In genomic region chr18:12276736-12277554, GRCh38 we compare ENCODE assay signal across 20 cellular contexts. TPM values are rescaled to one million over a fixed set of nuclear protein-coding genes. Genes with fewer than 3 reads are reported as not detected.
A peak's percentile ranks its signal among the peaks of the same experiment; 100 is the strongest.
DNase-seq lines count a peak whose midpoint lies in the region; ATAC-seq, FAIRE-seq and TF ChIP-seq lines count a peak whose summit lies in the region.
"Had no signal": no experiment of that assay in that cellular context is flagged by ENCODE, and none has a peak within 500 bp of the region (broad histone marks: within the 10 kb centered on the region; RNA-seq: fewer than 3 reads in every experiment).

No MANE protein-coding gene starts in this region.

- POLR2A ChIA-PET in K562 (lab: Yijun Ruan, JAX) = interaction anchor here (0.6 to 2.1 kb wide), 2 partner anchors 11 to 51 kb away, joined by 3 to 4 read pairs; no protein-coding TSS in a partner anchor

- intact Hi-C loops in K562 (cut with micrococcal nuclease) = no loop called here
- intact Hi-C loops in sigmoid colon (cut with DNase I) = loop anchor here (5.0 to 10.0 kb wide), 3 partner anchors 330 to 422 kb away; partner anchors contain the start of genes CHMP1B and SPIRE1
- intact Hi-C loops in vagina (cut with DNase I) = no loop called here
- intact Hi-C loops in left lung (cut with DNase I) = no loop called here

- in situ Hi-C loops in K562 (cut with MboI) = no loop called here

- TF ChIP-seq EP300 in K562 (IDR thresholded peaks at IDR 0.05; ENCODE audit: low read length) = no peak
- peak in 2 of 4 donors; percentile 9 to 72 for TF ChIP-seq EP300 in sigmoid colon (IDR thresholded peaks at IDR 0.05)

- H3K4me2 ChIP-seq in K562 (ENCODE audit: insufficient read depth, low read length) = no peak overlapping the region

- DNase-seq in K562 (ENCODE audit: extremely low read depth in 1 of 4, low spot score in 3 of 4) = no peak
- DNase-seq in mesothelial cell of epicardium (ENCODE audit: low spot score in 2 of 2, unreplicated experiment in 2 of 2) = no peak
- DNase-seq in sigmoid colon = peak; percentile 76
- no peak for DNase-seq in vagina (ENCODE audit: extremely low spot score in 2 of 2)
- no peak for DNase-seq in T-helper 2 cell
- DNase-seq in left lung = no peak
- no peak for DNase-seq in cerebellar cortex (ENCODE audit: low spot score)
- DNase-seq: CD8-positive, alpha-beta memory T cell; DMS 273 treated with DMSO at 0.1 percent for 48 hours; KG1; NCI-H1048; NCI-H146; NCI-H2081 treated with DMSO at 0.1 percent for 48 hours; NCI-H524 treated with DMSO at 0.1 percent for 48 hours; RPMI8226; SJCRH30 had no signal

- H3K4me1 ChIP-seq in K562 (replicated peaks in 1 of 2; ENCODE audit: control insufficient read depth in 2 of 2, insufficient read depth in 2 of 2, low read length in 2 of 2) = peaks cover 0 to 23% of the 10 kb centered on the region in 2 experiments; a peak in 2 of 5 replicates
- H3K4me1 ChIP-seq in sigmoid colon = peaks cover 0 to 53% (median 48%) of the 10 kb centered on the region in 4 donors
- H3K4me1 ChIP-seq in vagina = peaks cover 35% of the 10 kb centered on the region
- peaks cover 0 to 12% of the 10 kb centered on the region in 2 donors for H3K4me1 ChIP-seq in left lung

- no peaks in the 10 kb centered on the region for H4K20me1 ChIP-seq in K562 (replicated peaks; ENCODE audit: control insufficient read depth, insufficient read depth, low read length)

- peaks cover 2% of the 10 kb centered on the region for H3K9me1 ChIP-seq in K562 (ENCODE audit: control insufficient read depth, insufficient read depth, low read length)

- CTCF ChIA-PET in K562 (lab: Yijun Ruan, JAX; ENCODE audit: low intra/inter-chr PET ratio) = no interaction called here

- H3K27me3 Mint-ChIP-seq in mesothelial cell of epicardium (ENCODE audit: low read depth) = no peaks in the 10 kb centered on the region

- H3K9me3 ChIP-seq in K562 (replicated peaks; ENCODE audit: control insufficient read depth, insufficient read depth, low read depth, low read length) = no peaks in the 10 kb centered on the region
- no peaks in the 10 kb centered on the region for H3K9me3 ChIP-seq in sigmoid colon
- H3K9me3 ChIP-seq in vagina = no peaks in the 10 kb centered on the region
- no peaks in the 10 kb centered on the region for H3K9me3 ChIP-seq in left lung
- H3K9me3 ChIP-seq: SJCRH30 had no signal

- no peak for FAIRE-seq in K562 (lab: Jason Lieb, UNC)

- H2AFZ ChIP-seq in K562 (ENCODE audit: low read depth, low read length) = 0 out of 2 replicates have a peak overlapping the region, but pooled peaks have one; percentile 14

- H3K4me1 Mint-ChIP-seq in mesothelial cell of epicardium = peaks cover 30% of the 10 kb centered on the region

- H3K79me2 ChIP-seq in K562 (ENCODE audit: control insufficient read depth, insufficient read depth, low read length) = no peaks in the 10 kb centered on the region

- H3K4me3 ChIP-seq in K562 (no peak overlapping the region), sigmoid colon (no peak overlapping the region), vagina (no peak overlapping the region), left lung (no peak overlapping the region)
- H3K4me3 ChIP-seq: SJCRH30 had no signal

- no peak overlapping the region for H3K27ac Mint-ChIP-seq in mesothelial cell of epicardium
- H3K27ac Mint-ChIP-seq: CD8-positive, alpha-beta memory T cell had no signal

- TF ChIP-seq POLR2A in K562 (conservative IDR thresholded peaks at IDR 0.05) (no peak), sigmoid colon (IDR thresholded peaks at IDR 0.05) (no peak), vagina (IDR thresholded peaks at IDR 0.05) (no peak)

- H3K36me3 Mint-ChIP-seq in mesothelial cell of epicardium = no peaks in the 10 kb centered on the region
- H3K36me3 Mint-ChIP-seq: CD8-positive, alpha-beta memory T cell had no signal

- H3K27me3 ChIP-seq in K562 (ENCODE audit: control insufficient read depth in 2 of 2, insufficient read depth in 2 of 2, low read length in 2 of 2) (no peaks in the 10 kb centered on the region), sigmoid colon (no peaks in the 10 kb centered on the region), vagina (no peaks in the 10 kb centered on the region), left lung (no peaks in the 10 kb centered on the region)
- H3K27me3 ChIP-seq: SJCRH30 had no signal

- H3K9me3 Mint-ChIP-seq in mesothelial cell of epicardium = no peaks in the 10 kb centered on the region
- H3K9me3 Mint-ChIP-seq: CD8-positive, alpha-beta memory T cell had no signal

- no TSS peak for BruUV-seq in K562 (replicated peaks; lab: Mats Ljungman, UMichigan)

- TF ChIP-seq CTCF in K562 (IDR thresholded peaks at IDR 0.05 in 2 of 3, conservative IDR thresholded peaks at IDR 0.05 in 1 of 3; ENCODE audit: insufficient read depth in 2 of 3, low read depth in 1 of 3, low read length in 3 of 3) = no peak
- no peak for TF ChIP-seq CTCF in mesothelial cell of epicardium (IDR thresholded peaks at IDR 0.05; ENCODE audit: unreplicated experiment)
- TF ChIP-seq CTCF in sigmoid colon (IDR thresholded peaks at IDR 0.05) = no peak
- TF ChIP-seq CTCF in vagina (IDR thresholded peaks at IDR 0.05) = no peak
- TF ChIP-seq CTCF in left lung (IDR thresholded peaks at IDR 0.05) = no peak

- TF ChIP-seq RAD21 in K562 (CRISPR knock-in tag; conservative IDR thresholded peaks at IDR 0.05 in 1 of 2, IDR thresholded peaks at IDR 0.05 in 1 of 2) = no peak

- H3K36me3 ChIP-seq in K562 (ENCODE audit: control insufficient read depth, insufficient read depth, low read length) (no peaks in the 10 kb centered on the region), sigmoid colon (no peaks in the 10 kb centered on the region), vagina (no peaks in the 10 kb centered on the region), left lung (no peaks in the 10 kb centered on the region)
- H3K36me3 ChIP-seq: SJCRH30 had no signal

- peak overlapping the region; percentile 17 for H3K4me3 Mint-ChIP-seq in mesothelial cell of epicardium
- H3K4me3 Mint-ChIP-seq: CD8-positive, alpha-beta memory T cell had no signal

- H3K9ac ChIP-seq in K562 (ENCODE audit: insufficient read depth in 1 of 2, low read depth in 2 of 2, low read length in 2 of 2) = peak overlapping the region in 1 of 2 experiments; percentile 68; a peak in 2 of 4 replicates

- ATAC-seq in K562 (no peak), left lung (no peak)

- 64% methylated on average over 26 of the region's 26 CpGs for WGBS in K562 (ENCODE audit: insufficient coverage, low coverage, missing lambda C conversion rate)
- 84 to 89% methylated on average over 26 of the region's 26 CpGs for WGBS in sigmoid colon, 2 donors

- H3K27ac ChIP-seq in K562 (ENCODE audit: extremely low read depth, low read depth, low read length) (no peak overlapping the region), sigmoid colon (peak overlapping the region; percentile 92 to 99 (median 96)), vagina (peak overlapping the region; percentile 50), left lung (no peak overlapping the region)
- H3K27ac ChIP-seq: SJCRH30 had no signal

TF ChIP-seq in K562, 482 proteins besides CTCF, POLR2A, EP300 and RAD21 (continues in another document):
- TF ChIP-seq TGIF2 (CRISPR knock-in tag; IDR thresholded peaks at IDR 0.05) = no peak
- TF ChIP-seq BCL6 (CRISPR knock-in tag; IDR thresholded peaks at IDR 0.05) = no peak
- no peak for TF ChIP-seq TEAD2 (tag; IDR thresholded peaks at IDR 0.05)
- TF ChIP-seq ZFP1 (CRISPR knock-in tag; IDR thresholded peaks at IDR 0.05) = no peak

RNA-seq across cellular contexts. Expression of gene CIDEA, which starts 22.8 kb away (rescaled TPM):
- not detected in 2 replicates for total RNA-seq in K562 (2011; cell fraction: chromatin; rRNA removed; ENCODE audit: low replicate concordance)
- not detected in 2 replicates for total RNA-seq in K562 (2011; cell fraction: nucleolus; rRNA removed)
- not detected in 2 replicates for total RNA-seq in K562 (2011; cell fraction: nucleoplasm; rRNA removed)
- total RNA-seq in K562 (2014; rRNA removed) (not detected in 2 replicates), K562 (2014; rRNA removed; fragmentation: Illumina TruSeq; extraction: Trizol) (not detected in 2 replicates), K562 (2015; rRNA removed; fragmentation: Illumina TruSeq; extraction: Trizol) (not detected in 2 replicates), K562 (2021) (not detected in 2 replicates), mesothelial cell of epicardium (not detected in 3 replicates), sigmoid colon (10 to 100 TPM in 1 of 4 donors, not detected in 3; 17.8 TPM), vagina (2.7 TPM), left lung (not detected)
- polyA plus RNA-seq in K562 (2011; rRNA removed) (not detected in 2 replicates), K562 (2014; fragmentation: Illumina TruSeq; extraction: Trizol) (not detected in 2 replicates), K562 (2014; fragmentation: Nextera tagmentation; extraction: Ambion mirVana) (not detected), K562 (2014; rRNA removed) (not detected in 2 replicates), sigmoid colon (1 to 10 TPM in 1 of 3 donors, not detected in 2; 4.2 TPM)
- not detected in 2 replicates for polyA plus RNA-seq in K562 (2011; cell fraction: cytosol; rRNA removed)
- polyA plus RNA-seq in K562 (2011; cell fraction: nucleus; rRNA removed) = not detected in 2 replicates
- polyA plus RNA-seq in K562 (2012) = not detected in 2 replicates
- polyA minus RNA-seq in K562 (2011; rRNA and poly(A)+ RNA removed) = not detected in 2 replicates
- polyA minus RNA-seq in K562 (2011; cell fraction: cytosol; rRNA and poly(A)+ RNA removed) = not detected in 2 replicates
- polyA minus RNA-seq in K562 (2011; cell fraction: nucleus; rRNA and poly(A)+ RNA removed) = not detected in 2 replicates
- total RNA-seq: CD8-positive, alpha-beta memory T cell; Daoy; M059J; OCI-LY7; SJCRH30 had no signal
- polyA plus RNA-seq: BJ; CD8-positive, alpha-beta memory T cell had no signal

RNA-seq across cellular contexts. Expression of gene TUBB6, which starts 31.1 kb away (rescaled TPM):
- total RNA-seq in K562 (2011; cell fraction: chromatin; rRNA removed; ENCODE audit: low replicate concordance) = 58.9 and 87.5 TPM in 2 replicates
- total RNA-seq in K562 (2011; cell fraction: nucleolus; rRNA removed) = 81.7 and 89.2 TPM in 2 replicates
- 55.3 and 62.8 TPM in 2 replicates for total RNA-seq in K562 (2011; cell fraction: nucleoplasm; rRNA removed)
- 230 and 404 TPM in 2 replicates for total RNA-seq in K562 (2014; rRNA removed)
- 52.0 and 55.4 TPM in 2 replicates for total RNA-seq in K562 (2014; rRNA removed; fragmentation: Illumina TruSeq; extraction: Trizol)
- total RNA-seq in K562 (2015; rRNA removed; fragmentation: Illumina TruSeq; extraction: Trizol) = 80.2 and 81.1 TPM in 2 replicates
- total RNA-seq in K562 (2021) = 110 and 117 TPM in 2 replicates
- 142 and 147 TPM in 2 replicates for polyA plus RNA-seq in K562 (2011; rRNA removed)
- 201 and 540 TPM in 2 replicates for polyA plus RNA-seq in K562 (2011; cell fraction: cytosol; rRNA removed)
- 92.2 and 167 TPM in 2 replicates for polyA plus RNA-seq in K562 (2011; cell fraction: nucleus; rRNA removed)
- polyA plus RNA-seq in K562 (2012) = 130 and 170 TPM in 2 replicates
- polyA plus RNA-seq in K562 (2014; fragmentation: Illumina TruSeq; extraction: Trizol) = 70.2 and 110 TPM in 2 replicates
- polyA plus RNA-seq in K562 (2014; fragmentation: Nextera tagmentation; extraction: Ambion mirVana) = 10 to 100 TPM; 43.9 to 45.0 TPM
- polyA plus RNA-seq in K562 (2014; rRNA removed) = 223 and 254 TPM in 2 replicates
- 79.0 and 140 TPM in 2 replicates for polyA minus RNA-seq in K562 (2011; rRNA and poly(A)+ RNA removed)
- 123 and 146 TPM in 2 replicates for polyA minus RNA-seq in K562 (2011; cell fraction: cytosol; rRNA and poly(A)+ RNA removed)
- polyA minus RNA-seq in K562 (2011; cell fraction: nucleus; rRNA and poly(A)+ RNA removed) = 50.9 and 51.2 TPM in 2 replicates
- 53.1 to 57.5 TPM (median 55.0 TPM) in 3 replicates for total RNA-seq in mesothelial cell of epicardium
- total RNA-seq in sigmoid colon = 100 to 1,000 TPM; 298 to 445 (median 376) TPM
- polyA plus RNA-seq in sigmoid colon = 10 to 100 TPM; 19.2 to 58.0 (median 42.6) TPM
- total RNA-seq in vagina = 450 TPM
- total RNA-seq in left lung = 100 to 1,000 TPM in 1 of 2 donors, 10 to 100 TPM in 1; 90.0 to 140 TPM
- total RNA-seq: OCI-LY7 had no signal

Comparison
In these comparisons a context has a peak if more than half of its experiments do, and no peak if none do; other contexts are left out.
1. H3K27ac ChIP-seq: peak in sigmoid colon (4 of 4) and vagina (single experiment); none in K562 (single experiment) and left lung (0 of 2).